9 cellular contexts compared by ENCODE assay signal in the genomic region with DNA sequence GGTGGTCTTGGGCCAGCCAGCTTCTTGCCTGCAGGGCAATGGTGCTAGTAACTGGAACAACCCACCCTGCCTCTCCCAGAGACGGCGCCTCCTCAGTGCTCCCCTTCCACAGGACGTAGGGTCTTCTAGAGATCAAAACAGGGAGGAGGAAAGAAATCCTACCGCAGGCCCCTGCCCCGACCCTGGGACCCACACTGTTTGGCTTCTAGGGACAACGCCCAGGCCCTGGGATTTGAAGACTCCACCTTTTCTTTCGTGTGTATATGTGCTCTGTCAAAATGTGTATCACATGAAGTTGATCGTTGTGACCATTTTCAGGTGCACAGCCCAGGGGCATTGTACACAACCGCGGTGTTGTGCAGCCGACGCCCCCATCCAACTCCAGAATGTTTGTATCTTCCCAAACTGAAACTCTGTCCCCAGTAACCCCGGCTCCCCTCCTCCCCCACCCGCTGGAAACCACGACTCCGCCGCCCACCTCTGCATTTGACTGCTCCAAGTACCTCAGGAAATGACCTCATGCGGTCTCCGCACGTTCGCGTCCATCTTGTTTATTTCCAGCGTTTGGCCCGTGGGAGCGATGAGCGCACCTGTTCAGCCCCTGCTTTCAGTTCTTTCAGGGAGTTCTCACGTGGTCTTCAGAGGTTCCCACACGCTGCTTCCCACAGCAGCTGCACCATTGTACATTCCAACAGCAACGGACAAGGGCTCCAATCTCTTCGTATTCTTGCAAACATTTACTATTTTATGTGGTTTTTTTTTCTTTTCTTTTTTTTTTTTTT. TPM values are rescaled to one million over a fixed set of nuclear protein-coding genes. Genes with fewer than 3 reads are reported as not detected.
DNase-seq lines count a peak whose midpoint lies in the region; ATAC-seq and TF ChIP-seq lines count a peak whose summit lies in the region.
"Had no signal": no experiment of that assay in that cellular context is flagged by ENCODE, and none has a peak within 500 bp of the region (broad histone marks: within the 10 kb centered on the region; RNA-seq: fewer than 3 reads in every experiment).

No MANE protein-coding gene starts in this region.

- H3K4me3 ChIP-seq in spleen (peak overlapping the region in 4 of 8 donors; percentile 8 to 60 (median 16)), BE2C (ENCODE audit: low read depth, low read length) (no peak overlapping the region), heart right ventricle (peak overlapping the region in 1 of 10 donors; percentile 27)

- H3K27me3 Mint-ChIP-seq in activated naive CD4-positive, alpha-beta T cell treated with anti-CD3 and anti-CD28 coated beads, Interleukin-2, amount 10 ng/mL, durations not matched to agents 7 days and 5 days = peaks cover 99% of the 10 kb centered on the region

- intact Hi-C loops in spleen (cut with DNase I; ENCODE audit: low total_unique reads) = loop anchor here (2.0 to 10.0 kb wide), 2 partner anchors 37 to 115 kb away; no protein-coding TSS in a partner anchor
- intact Hi-C loops in heart right ventricle (cut with DNase I) = loop anchor here (1.0 to 10.0 kb wide), 13 partner anchors 37 to 335 kb away; a partner anchor contains a TSS

- 5 to 27% (median 8%) methylated on average over 26 to 30 of the region's 30 CpGs for WGBS in spleen, 5 donors
- WGBS in heart right ventricle, 2 donors = 15 to 18% methylated on average over 30 of the region's 30 CpGs

- CTCF ChIA-PET in activated naive CD4-positive, alpha-beta T cell treated with anti-CD3 and anti-CD28 coated beads, Interleukin-2, amount 10 ng/mL, durations not matched to agents 7 days and 5 days (lab: Charles Lee) = interaction anchor here (1.1 to 1.9 kb wide), 5 partner anchors 40 to 139 kb away, joined by 3 to 13 read pairs (median 5); no protein-coding TSS in a partner anchor

- H3K9me3 ChIP-seq in spleen (peaks cover 0 to 21% (median 17%) of the 10 kb centered on the region in 8 donors), BE2C (peaks cover 7% of the 10 kb centered on the region; the same call in 1 of the 2 replicates), heart right ventricle (peaks cover 0 to 21% (median 13%) of the 10 kb centered on the region in 11 donors)

- H3K4me1 ChIP-seq in spleen = peaks cover 18 to 53% (median 48%) of the 10 kb centered on the region in 6 donors
- H3K4me1 ChIP-seq in BE2C = no peaks in the 10 kb centered on the region; the same call in 1 of the 2 replicates
- peaks cover 6 to 41% (median 22%) of the 10 kb centered on the region in 9 donors for H3K4me1 ChIP-seq in heart right ventricle

- peak overlapping the region; percentile 70 for H3K4me3 Mint-ChIP-seq in activated naive CD4-positive, alpha-beta T cell treated with anti-CD3 and anti-CD28 coated beads, Interleukin-2, amount 10 ng/mL, durations not matched to agents 7 days and 5 days

- H3K9me3 Mint-ChIP-seq in activated naive CD4-positive, alpha-beta T cell treated with anti-CD3 and anti-CD28 coated beads, Interleukin-2, amount 10 ng/mL, durations not matched to agents 7 days and 5 days = peaks cover 9% of the 10 kb centered on the region

- H3K27ac ChIP-seq in spleen (peak overlapping the region in 2 of 8 donors; percentile 16 to 36), heart right ventricle (no peak overlapping the region)
- H3K27ac ChIP-seq: 22Rv1 had no signal

- no peak overlapping the region for H3K27ac Mint-ChIP-seq in activated naive CD4-positive, alpha-beta T cell treated with anti-CD3 and anti-CD28 coated beads, Interleukin-2, amount 10 ng/mL, durations not matched to agents 7 days and 5 days

- no peak for TF ChIP-seq CTCF in spleen (IDR thresholded peaks at IDR 0.05 in 8 of 11, conservative IDR thresholded peaks at IDR 0.05 in 3 of 11)
- TF ChIP-seq CTCF in BE2C (IDR thresholded peaks at IDR 0.05; ENCODE audit: low read depth, low read length) = no peak
- TF ChIP-seq CTCF in heart right ventricle (IDR thresholded peaks at IDR 0.05) = no peak

- H3K36me3 ChIP-seq in spleen (no peaks in the 10 kb centered on the region), BE2C (no peaks in the 10 kb centered on the region), heart right ventricle (no peaks in the 10 kb centered on the region)

- no peak for TF ChIP-seq POLR2A in spleen (IDR thresholded peaks at IDR 0.05)

- ATAC-seq in HG03066 (IDR thresholded peaks at IDR 0.05; ENCODE audit: low read depth, unreplicated experiment) (peak; percentile 60), heart right ventricle (no peak)

- peaks cover 7% of the 10 kb centered on the region for H3K36me3 Mint-ChIP-seq in activated naive CD4-positive, alpha-beta T cell treated with anti-CD3 and anti-CD28 coated beads, Interleukin-2, amount 10 ng/mL, durations not matched to agents 7 days and 5 days

- DNase-seq in DMS 273 (lab: John Stamatoyannopoulos, UW; ENCODE audit: unreplicated experiment) (peak; percentile 41), DMS 273 treated with DMSO at 0.1 percent for 48 hours (lab: John Stamatoyannopoulos, UW) (no peak), RKO (ENCODE audit: low spot score) (peak; percentile 16), spleen (peak; percentile 83), BE2C (no peak), heart right ventricle (no peak)
- DNase-seq in activated naive CD4-positive, alpha-beta T cell treated with anti-CD3 and anti-CD28 coated beads, Interleukin-2, amount 10 ng/mL, durations not matched to agents 7 days and 5 days = peak; percentile 82

- H3K27me3 ChIP-seq in spleen (replicated peaks in 1 of 7) = peaks cover 26 to 100% (median 78%) of the 10 kb centered on the region in 7 donors
- H3K27me3 ChIP-seq in BE2C = peaks cover 98% of the 10 kb centered on the region
- peaks cover 51 to 100% (median 100%) of the 10 kb centered on the region in 7 donors for H3K27me3 ChIP-seq in heart right ventricle

- H3K4me1 Mint-ChIP-seq in activated naive CD4-positive, alpha-beta T cell treated with anti-CD3 and anti-CD28 coated beads, Interleukin-2, amount 10 ng/mL, durations not matched to agents 7 days and 5 days = peaks cover 21% of the 10 kb centered on the region

RNA-seq across cellular contexts. Expression of a gene that starts 3.4 kb away (rescaled TPM):
- total RNA-seq in spleen (not detected), heart right ventricle (not detected)
- polyA plus RNA-seq in spleen (not detected), heart right ventricle (under 1 TPM in 1 of 2 donors, not detected in 1; 0.03 TPM)
- not detected for polyA plus RNA-seq in BE2C (2012; ENCODE audit: insufficient read depth, insufficient read length, low read depth)

RNA-seq across cellular contexts. Expression of a gene that starts 57.7 kb away (rescaled TPM):
- 10 to 100 TPM; 18.8 to 41.9 (median 31.4) TPM for total RNA-seq in spleen
- polyA plus RNA-seq in spleen = 10 to 100 TPM; 34.4 to 95.3 (median 41.5) TPM
- polyA plus RNA-seq in BE2C (2012; ENCODE audit: insufficient read depth, insufficient read length, low read depth) = 10.3 TPM
- total RNA-seq in heart right ventricle = 1 to 10 TPM in 4 of 10 donors, under 1 TPM in 6; 0.19 to 3.6 (median 0.62) TPM
- polyA plus RNA-seq in heart right ventricle = 1 to 10 TPM; 2.3 to 8.3 TPM

Comparison
In these comparisons a context has a peak if more than half of its experiments do, and no peak if none do; other contexts are left out.
1. DNase-seq: peak in DMS 273 (single experiment), RKO (single experiment), activated naive CD4-positive, alpha-beta T cell treated with anti-CD3 and anti-CD28 coated beads, Interleukin-2, amount 10 ng/mL, durations not matched to agents 7 days and 5 days (single experiment) and spleen (single experiment); none in DMS 273 treated with DMSO at 0.1 percent for 48 hours (single experiment), BE2C (single experiment) and heart right ventricle (0 of 2).
2. RNA of a gene that starts 57.7 kb away (total RNA-seq): 18.8 to 41.9 TPM in spleen; 0.19 to 3.6 TPM in heart right ventricle; every median in the first group is over 4 times any median in the second.